15 cellular contexts compared by ENCODE assay signal in the genomic region with DNA sequence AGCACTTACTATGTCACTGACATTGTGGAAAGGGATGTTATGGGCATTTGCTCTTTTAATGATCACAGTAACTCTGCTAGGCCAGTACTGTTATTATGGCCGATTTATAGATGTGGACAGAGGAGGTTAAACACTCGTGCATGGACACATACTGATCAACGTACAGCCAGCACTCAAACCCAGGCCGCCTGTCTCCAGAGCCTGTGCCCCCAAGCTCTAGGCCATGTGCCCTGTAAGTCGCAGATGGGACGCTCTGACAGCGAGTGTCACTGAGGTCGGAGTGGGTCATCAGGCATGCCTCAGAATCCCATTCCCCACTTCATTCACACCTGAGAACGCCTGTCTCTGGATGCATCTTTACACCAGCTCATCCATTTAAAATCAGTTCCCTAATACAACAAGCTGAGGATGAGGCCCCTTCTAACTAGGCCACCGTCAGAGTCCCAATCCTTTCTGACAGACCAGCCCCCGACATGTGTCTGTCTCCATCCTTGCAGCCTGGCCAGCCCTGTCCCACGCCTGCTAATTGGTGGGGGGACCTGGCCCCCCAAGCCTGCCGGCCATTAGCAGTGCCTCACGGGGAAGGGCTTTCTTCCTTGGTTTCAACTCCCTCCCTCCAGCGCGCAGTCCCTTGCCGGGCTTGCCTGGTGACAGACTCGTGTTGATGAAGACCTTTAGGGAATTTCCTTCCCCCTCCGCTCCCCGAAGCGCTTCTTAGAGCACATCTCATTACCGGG.
"Had no signal": no experiment of that assay in that cellular context is flagged by ENCODE, and none has a peak within 500 bp of the region (broad histone marks: within the 10 kb centered on the region; RNA-seq: fewer than 3 reads in every experiment).

No MANE protein-coding gene starts in this region.

- H3K27ac ChIP-seq: epithelial cell of prostate, esophagus muscularis mucosa, gastrocnemius medialis, psoas muscle, sigmoid colon, skin epidermis, uterus had no signal

- DNase-seq: effector memory CD8-positive, alpha-beta T cell; gastrocnemius medialis; islet precursor cell; mammary epithelial cell; natural killer cell; psoas muscle; sigmoid colon; stimulated activated CD4-positive, alpha-beta T cell treated with anti-CD3 and anti-CD28 coated beads, Interleukin-12 subunit alpha, Interleukin-12 subunit beta, amount 100 ng/mL, for 4 hours; stimulated activated naive CD4-positive, alpha-beta T cell treated with Interleukin-2 at 50 U/mL for 16 hours; uterus had no signal

- H3K4me3 ChIP-seq: esophagus muscularis mucosa, gastrocnemius medialis, psoas muscle, sigmoid colon, skin epidermis, uterus had no signal

- H3K27me3 Mint-ChIP-seq: effector memory CD8-positive, alpha-beta T cell had no signal

- H3K4me1 ChIP-seq: esophagus muscularis mucosa, gastrocnemius medialis, psoas muscle, sigmoid colon, uterus had no signal

- H3K36me3 ChIP-seq: esophagus muscularis mucosa, gastrocnemius medialis, sigmoid colon, uterus had no signal

- H3K9me3 Mint-ChIP-seq: effector memory CD8-positive, alpha-beta T cell; natural killer cell had no signal

- H3K9me3 ChIP-seq: esophagus muscularis mucosa, gastrocnemius medialis, psoas muscle, sigmoid colon, uterus had no signal

- H3K36me3 Mint-ChIP-seq: natural killer cell had no signal

- H3K4me1 Mint-ChIP-seq: natural killer cell had no signal

- H3K4me3 Mint-ChIP-seq: effector memory CD8-positive, alpha-beta T cell; mesothelial cell of epicardium; natural killer cell; type B pancreatic cell had no signal

- H3K27ac Mint-ChIP-seq: effector memory CD8-positive, alpha-beta T cell; mesothelial cell of epicardium; natural killer cell; type B pancreatic cell had no signal

- H3K27me3 ChIP-seq: esophagus muscularis mucosa, gastrocnemius medialis, uterus had no signal
